In genomic region chrX:96181571-96181970, GRCh38 we compare ENCODE assay signal across 26 cellular contexts.
"Had no signal": no experiment of that assay in that cellular context is flagged by ENCODE, and none has a peak within 500 bp of the region (broad histone marks: within the 10 kb centered on the region; RNA-seq: fewer than 3 reads in every experiment).

No MANE protein-coding gene starts in this region.

- H3K36me3 ChIP-seq: adrenal gland, ascending aorta, gastroesophageal sphincter, right atrium auricular region, thoracic aorta, upper lobe of right lung, WERI-Rb-1 had no signal

- H3K4me1 ChIP-seq: adrenal gland, ascending aorta, gastroesophageal sphincter, right atrium auricular region, upper lobe of right lung had no signal

- H3K27me3 ChIP-seq: ascending aorta, gastroesophageal sphincter, right atrium auricular region, upper lobe of right lung had no signal

- H3K36me3 Mint-ChIP-seq: activated naive CD8-positive, alpha-beta T cell; T-cell had no signal

- H3K4me3 Mint-ChIP-seq: activated CD8-positive, alpha-beta T cell treated with anti-CD3 and anti-CD28 coated beads, Interleukin-2, amount 10 ng/mL, durations not matched to agents 7 days and 5 days; activated naive CD8-positive, alpha-beta T cell; activated T-helper 1 cell treated with anti-CD3 and anti-CD28 coated beads, Interleukin-12 subunit alpha, Interleukin-12 subunit beta, Interleukin-2, Interleukin-4 antibody, amounts not matched to agents 30 ng/mL and 10 ng/mL and 1 ng/mL, durations not matched to agents 14 hours and 24 hours and 36 hours; nephron progenitor cell; T-cell had no signal

- H3K9me3 ChIP-seq: adrenal gland, ascending aorta, gastroesophageal sphincter, mucosa of descending colon, right atrium auricular region, thoracic aorta, upper lobe of right lung had no signal

- H3K9me3 Mint-ChIP-seq: activated T-helper 1 cell treated with anti-CD3 and anti-CD28 coated beads, Interleukin-12 subunit alpha, Interleukin-12 subunit beta, Interleukin-2, Interleukin-4 antibody, amounts not matched to agents 30 ng/mL and 10 ng/mL and 1 ng/mL, durations not matched to agents 14 hours and 24 hours and 36 hours; nephron progenitor cell had no signal

- H3K4me1 Mint-ChIP-seq: nephron progenitor cell, T-cell had no signal

- H3K27me3 Mint-ChIP-seq: activated naive CD8-positive, alpha-beta T cell; progenitor cell of endocrine pancreas had no signal

- FAIRE-seq: islet of Langerhans, TTC549 had no signal

- ATAC-seq: activated CD8-positive, alpha-beta T cell treated with anti-CD3 and anti-CD28 coated beads, Interleukin-2, amount 10 ng/mL, durations not matched to agents 7 days and 5 days; gastroesophageal sphincter; left cardiac atrium; T-cell; upper lobe of right lung had no signal

- H3K27ac Mint-ChIP-seq: activated CD8-positive, alpha-beta T cell treated with anti-CD3 and anti-CD28 coated beads, Interleukin-2, amount 10 ng/mL, durations not matched to agents 7 days and 5 days; activated naive CD8-positive, alpha-beta T cell; activated T-helper 1 cell treated with anti-CD3 and anti-CD28 coated beads, Interleukin-12 subunit alpha, Interleukin-12 subunit beta, Interleukin-2, Interleukin-4 antibody, amounts not matched to agents 30 ng/mL and 10 ng/mL and 1 ng/mL, durations not matched to agents 14 hours and 24 hours and 36 hours; nephron progenitor cell; progenitor cell of endocrine pancreas; T-cell had no signal

- H3K27ac ChIP-seq: adrenal gland, ascending aorta, coronary artery, epithelial cell of prostate, gastroesophageal sphincter, right atrium auricular region, thoracic aorta, upper lobe of right lung, WERI-Rb-1 had no signal

- DNase-seq: activated CD4-positive, alpha-beta T cell treated with anti-CD3 and anti-CD28 coated beads for 1 hour; activated CD4-positive, alpha-beta T cell treated with anti-CD3 and anti-CD28 coated beads, Interleukin-2, amount 50 U/mL, for 1 hour; activated CD8-positive, alpha-beta T cell treated with anti-CD3 and anti-CD28 coated beads, Interleukin-2, amount 10 ng/mL, durations not matched to agents 7 days and 5 days; activated gamma-delta T cell treated with Interleukin-2 at 50 U/mL for 16 hours; adrenal gland; cerebellar nuclear complex; head of caudate nucleus; left cardiac atrium; mucosa of descending colon; nephron progenitor cell; stimulated activated CD4-positive, alpha-beta T cell treated with anti-CD3 and anti-CD28 coated beads, Interleukin-4, amount 100 ng/mL, for 24 hours; stimulated activated naive CD4-positive, alpha-beta T cell treated with Interleukin-2 at 50 U/mL for 16 hours; T-cell; upper lobe of right lung; WERI-Rb-1 had no signal

- H3K4me3 ChIP-seq: adrenal gland, ascending aorta, coronary artery, gastroesophageal sphincter, mucosa of descending colon, right atrium auricular region, thoracic aorta, upper lobe of right lung had no signal
